Comparison of ENCODE assay signal across 1 cellular context in genomic region chr16:85164838-85165516, GRCh38.
A peak's percentile ranks its signal among the peaks of the same experiment; 100 is the strongest.
TF ChIP-seq lines count a peak whose summit lies in the region.

No MANE protein-coding gene starts in this region.

TF ChIP-seq in SK-N-SH treated with all-trans-retinoic acid at 6 μM for 48 hours, 23 proteins besides CTCF, POLR2A, EP300 and RAD21:
- no peak for TF ChIP-seq POU6F1 (CRISPR knock-in tag; IDR thresholded peaks at IDR 0.05; ENCODE audit: borderline replicate concordance, low read depth)
- no peak for TF ChIP-seq ZNF565 (CRISPR knock-in tag; conservative IDR thresholded peaks at IDR 0.05; ENCODE audit: low read depth)
- 0 out of 2 replicates have a peak, but pooled peaks have one; percentile 15 for TF ChIP-seq TSHZ2 (CRISPR knock-in tag; IDR thresholded peaks at IDR 0.05)
TF ChIP-seq in SK-N-SH treated with all-trans-retinoic acid at 6 μM for 48 hours: peak in this region for 1.
